18 cellular contexts compared by ENCODE assay signal in the genomic region with DNA sequence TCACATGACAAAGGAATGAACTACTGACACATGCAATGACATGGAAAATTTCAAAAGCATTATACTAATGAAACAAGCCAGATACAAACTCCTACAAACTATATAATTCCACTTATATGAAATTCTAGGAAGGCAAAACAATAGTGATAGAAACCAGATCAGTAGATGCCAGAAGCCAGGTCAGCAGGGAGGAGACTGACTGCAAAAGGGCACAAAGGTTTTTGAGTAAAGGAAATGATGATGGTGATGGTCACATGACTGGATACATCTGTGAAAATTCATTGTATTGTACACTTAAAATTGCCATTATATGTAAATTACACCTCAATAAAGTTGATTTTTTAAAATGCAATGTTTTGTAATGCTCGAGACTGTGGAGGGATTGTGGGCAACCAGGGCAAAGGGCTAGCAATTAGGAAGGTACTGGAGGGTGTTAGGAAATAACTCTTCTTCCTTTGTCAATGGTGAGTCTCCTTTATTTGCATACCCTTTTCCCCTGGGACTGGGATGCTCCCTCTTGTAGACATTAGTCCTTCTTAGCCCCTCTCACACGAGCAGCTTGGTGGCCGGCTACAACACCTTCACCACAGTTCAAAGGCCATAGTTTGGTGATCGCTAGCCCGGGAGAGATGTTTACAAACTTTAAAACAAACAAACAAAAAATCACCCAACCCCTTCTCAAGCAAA. TPM values are rescaled to one million over a fixed set of nuclear protein-coding genes. Genes with fewer than 3 reads are reported as not detected.
DNase-seq lines count a peak whose midpoint lies in the region; TF ChIP-seq lines count a peak whose summit lies in the region.
"Had no signal": no experiment of that assay in that cellular context is flagged by ENCODE, and none has a peak within 500 bp of the region (broad histone marks: within the 10 kb centered on the region; RNA-seq: fewer than 3 reads in every experiment).

No MANE protein-coding gene starts in this region.

- intact Hi-C loops in A673 (cut with micrococcal nuclease; ENCODE audit: unreplicated experiment), result no loop called here

- no peaks in the 10 kb centered on the region for H3K79me2 ChIP-seq in DOHH2 (ENCODE audit: control insufficient read depth, low read length)

- TF ChIP-seq CTCF in A673 (conservative IDR thresholded peaks at IDR 0.05; ENCODE audit: low read depth, low read length) (no peak), DOHH2 (IDR thresholded peaks at IDR 0.05; ENCODE audit: low read depth, low read length, poor library complexity, severe bottlenecking) (no peak), fibroblast of pulmonary artery (IDR thresholded peaks at IDR 0.05; ENCODE audit: low read length, missing control alignments) (no peak)

- no peak overlapping the region for H3K27ac ChIP-seq in A673 (ENCODE audit: low read depth, low read length, poor library complexity, severe bottlenecking)
- H3K27ac ChIP-seq in DOHH2 (ENCODE audit: low read depth, low read length), result no peak overlapping the region
- H3K27ac ChIP-seq: Peyer's patch, SJSA1 had no signal

- H3F3A ChIP-seq in DOHH2 (ENCODE audit: control insufficient read depth, insufficient read depth), result peaks cover 14% of the 10 kb centered on the region; the same call in 1 of the 2 replicates

- peak; percentile 28 for DNase-seq in A673 (ENCODE audit: low spot score)
- peak; percentile 91 for DNase-seq in SK-N-DZ (ENCODE audit: low spot score)
- DNase-seq in fibroblast of pulmonary artery (ENCODE audit: low read depth), result peak; percentile 39
- DNase-seq in stimulated activated CD4-positive, alpha-beta T cell treated with anti-CD3 and anti-CD28 coated beads, Interleukin-4, amount 100 ng/mL, for 24 hours, result no peak
- no peak for DNase-seq in HuH-7.5 (ENCODE audit: low spot score)
- no peak for DNase-seq in stimulated activated CD4-positive, alpha-beta T cell treated with anti-CD3 and anti-CD28 coated beads, Interleukin-15, amount 100 ng/mL, for 24 hours
- DNase-seq: DMS79 treated with DMSO at 0.1 percent for 48 hours; H9; IMR-90; Karpas-422; NCI-H1092 treated with DMSO at 0.1 percent for 48 hours; NCI-H2081; NCI-H510A; NK-92 treated with Interleukin-12 subunit alpha and Interleukin-12 subunit beta, amount 100 ng/mL, for 24 hours; Peyer's patch had no signal

- H3K9me2 ChIP-seq in DOHH2 (replicated peaks; ENCODE audit: control insufficient read depth, low read length), result no peaks in the 10 kb centered on the region

- H3K9me3 ChIP-seq in A673 (ENCODE audit: low read depth, low read length, poor library complexity, severe bottlenecking), result no peaks in the 10 kb centered on the region
- H3K9me3 ChIP-seq in DOHH2 (ENCODE audit: control insufficient read depth, insufficient read depth, low read length), result no peaks in the 10 kb centered on the region
- H3K9me3 ChIP-seq: Peyer's patch had no signal

- no peaks in the 10 kb centered on the region for H4K20me1 ChIP-seq in DOHH2 (ENCODE audit: control insufficient read depth, insufficient read depth, low read depth, low read length)

- no peaks in the 10 kb centered on the region for H3K36me3 ChIP-seq in A673 (ENCODE audit: insufficient read depth, low read length, poor library complexity, severe bottlenecking)
- no peaks in the 10 kb centered on the region for H3K36me3 ChIP-seq in DOHH2 (ENCODE audit: control insufficient read depth, low read length)
- H3K36me3 ChIP-seq: Peyer's patch, SJSA1 had no signal

- POLR2A ChIA-PET in A673 (lab: Charles Lee; ENCODE audit: low non-redundant PET), result no interaction called here

- H3K4me3 ChIP-seq in A673 (ENCODE audit: low read depth, low read length, poor library complexity, severe bottlenecking) (no peak overlapping the region), DOHH2 (ENCODE audit: low read length) (no peak overlapping the region), fibroblast of pulmonary artery (replicated peaks; ENCODE audit: low read depth, low read length) (no peak overlapping the region)
- H3K4me3 ChIP-seq: Peyer's patch, SJSA1 had no signal

- no TSS peak for BruUV-seq in A673 (replicated peaks; lab: Mats Ljungman, UMichigan)

- H3K27me3 ChIP-seq in A673 (replicated peaks; ENCODE audit: insufficient read depth, low read depth, low read length, poor library complexity) (no peaks in the 10 kb centered on the region), DOHH2 (ENCODE audit: control insufficient read depth, low read length) (no peaks in the 10 kb centered on the region)
- H3K27me3 ChIP-seq: Peyer's patch, SJSA1 had no signal

- H3K4me2 ChIP-seq in DOHH2 (ENCODE audit: low read length), result peak overlapping the region; percentile 47

- CTCF ChIA-PET in A673 (lab: Charles Lee), result no interaction called here

- H3K4me1 ChIP-seq in A673 (ENCODE audit: insufficient read depth, low read length, poor library complexity, severe bottlenecking) (peaks cover 12% of the 10 kb centered on the region), DOHH2 (ENCODE audit: control insufficient read depth, low read length) (peaks cover 33% of the 10 kb centered on the region)

RNA-seq across cellular contexts. Expression of gene PRPF40B, which starts 6.7 kb away (rescaled TPM):
- total RNA-seq in A673 (2021), result 14.0 and 19.4 TPM in 2 replicates
- 11.2 and 12.7 TPM in 2 replicates for polyA plus RNA-seq in SK-N-DZ (2014; cell fraction: cytosol; rRNA removed)
- polyA plus RNA-seq in SK-N-DZ (2014; cell fraction: nucleus; rRNA removed), result 60.3 and 78.8 TPM in 2 replicates

RNA-seq across cellular contexts. Expression of gene FAM186B, which starts 11.2 kb away (rescaled TPM):
- 0.19 and 0.20 TPM in 2 replicates for total RNA-seq in A673 (2021)
- polyA plus RNA-seq in SK-N-DZ (2014; cell fraction: cytosol; rRNA removed), result 0.10 and 0.48 TPM in 2 replicates
- 0.25 TPM in 1 of 2 replicates, not detected in the other for polyA plus RNA-seq in SK-N-DZ (2014; cell fraction: nucleus; rRNA removed)
- polyA plus RNA-seq: CD14-positive monocyte had no signal

RNA-seq across cellular contexts. Expression of gene MCRS1, which starts 48.7 kb away (rescaled TPM):
- total RNA-seq in A673 (2021), result 79.6 and 84.3 TPM in 2 replicates
- 128 and 140 TPM in 2 replicates for polyA plus RNA-seq in SK-N-DZ (2014; cell fraction: cytosol; rRNA removed)
- polyA plus RNA-seq in SK-N-DZ (2014; cell fraction: nucleus; rRNA removed), result 202 and 227 TPM in 2 replicates

Comparison
In these comparisons a context has a peak if more than half of its experiments do, and no peak if none do; other contexts are left out.
1. DNase-seq: peak in A673 (single experiment), SK-N-DZ (single experiment) and fibroblast of pulmonary artery (single experiment); none in stimulated activated CD4-positive, alpha-beta T cell treated with anti-CD3 and anti-CD28 coated beads, Interleukin-4, amount 100 ng/mL, for 24 hours (single experiment), HuH-7.5 (single experiment) and stimulated activated CD4-positive, alpha-beta T cell treated with anti-CD3 and anti-CD28 coated beads, Interleukin-15, amount 100 ng/mL, for 24 hours (single experiment).